Comparison of ENCODE assay signal across 1 cellular context in genomic region chr19:36489139-36489919, GRCh38.
A peak's percentile ranks its signal among the peaks of the same experiment; 100 is the strongest.
TF ChIP-seq lines count a peak whose summit lies in the region.

Gene ZNF566 (minus strand): TSS chr19:36489561. CDS start chr19:36476557, 13,004 bp downstream.

TF ChIP-seq in HepG2, 621 proteins besides CTCF, POLR2A, EP300 and RAD21 (continued from another document and continues in another):
- TF ChIP-seq SOX5 (CRISPR knock-in tag; IDR thresholded peaks at IDR 0.05; ENCODE audit: borderline replicate concordance) (0 out of 2 replicates have a peak, but pooled peaks have one; percentile 12), ZBTB14 (CRISPR knock-in tag; IDR thresholded peaks at IDR 0.05) (no peak), IRX3 (CRISPR knock-in tag; IDR thresholded peaks at IDR 0.05; ENCODE audit: borderline replicate concordance, low read depth) (no peak), DMTF1 (CRISPR knock-in tag; IDR thresholded peaks at IDR 0.05) (no peak), RCOR2 (CRISPR knock-in tag; IDR thresholded peaks at IDR 0.05) (no peak), ZNF484 (CRISPR knock-in tag; IDR thresholded peaks at IDR 0.05; ENCODE audit: borderline replicate concordance, low read depth) (no peak), ZNF318 (CRISPR knock-in tag; IDR thresholded peaks at IDR 0.05) (peak; percentile 86), ZNF121 (CRISPR knock-in tag; IDR thresholded peaks at IDR 0.05) (no peak), CEBPB (IDR thresholded peaks at IDR 0.05; ENCODE audit: borderline replicate concordance, low read depth, low read length) (peak; percentile 39; the same call in 1 of the 2 replicates), ZNF782 (CRISPR knock-in tag; IDR thresholded peaks at IDR 0.05; ENCODE audit: borderline replicate concordance) (no peak), TFDP2 (CRISPR knock-in tag; IDR thresholded peaks at IDR 0.05) (peak; percentile 88), SNAI1 (CRISPR knock-in tag; IDR thresholded peaks at IDR 0.05; ENCODE audit: borderline replicate concordance) (no peak), RARG (CRISPR knock-in tag; IDR thresholded peaks at IDR 0.05; ENCODE audit: low read depth) (no peak), ZNF292 (CRISPR knock-in tag; IDR thresholded peaks at IDR 0.05; ENCODE audit: borderline replicate concordance, low read depth) (peak; percentile 97), ZFP1 (CRISPR knock-in tag; IDR thresholded peaks at IDR 0.05) (0 out of 2 replicates have a peak, but pooled peaks have one; percentile 14), TCF12 (IDR thresholded peaks at IDR 0.05) (no peak), TCF12 (CRISPR knock-in tag; IDR thresholded peaks at IDR 0.05) (no peak), RFX5 (IDR thresholded peaks at IDR 0.05; ENCODE audit: low read depth, low read length) (no peak), ZNF326 (CRISPR knock-in tag; IDR thresholded peaks at IDR 0.05; ENCODE audit: borderline replicate concordance) (no peak), TEF (CRISPR knock-in tag; IDR thresholded peaks at IDR 0.05) (no peak), ADNP (CRISPR knock-in tag; IDR thresholded peaks at IDR 0.05) (no peak), TOE1 (CRISPR knock-in tag; IDR thresholded peaks at IDR 0.05) (no peak), MXD4 (CRISPR knock-in tag; IDR thresholded peaks at IDR 0.05) (peak; percentile 83; the same call in 1 of the 2 replicates), TOPORS (CRISPR knock-in tag; IDR thresholded peaks at IDR 0.05) (no peak), PRDM10 (CRISPR knock-in tag; IDR thresholded peaks at IDR 0.05; ENCODE audit: low read depth) (peak; percentile 78), ZNF776 (CRISPR knock-in tag; IDR thresholded peaks at IDR 0.05) (no peak), HMGA1 (CRISPR knock-in tag; conservative IDR thresholded peaks at IDR 0.05) (no peak), ETV5 (CRISPR knock-in tag; IDR thresholded peaks at IDR 0.05; ENCODE audit: borderline replicate concordance) (no peak; the same call in 1 of the 2 replicates), ZNF83 (CRISPR knock-in tag; IDR thresholded peaks at IDR 0.05; ENCODE audit: borderline replicate concordance) (0 out of 2 replicates have a peak, but pooled peaks have one; percentile 83), ZNF33A (CRISPR knock-in tag; IDR thresholded peaks at IDR 0.05; ENCODE audit: borderline replicate concordance) (no peak), ZNF841 (CRISPR knock-in tag; IDR thresholded peaks at IDR 0.05; ENCODE audit: borderline replicate concordance) (no peak; the same call in 1 of the 2 replicates), EHMT2 (IDR thresholded peaks at IDR 0.05; ENCODE audit: borderline replicate concordance, low read depth, low read length) (no peak), E2F2 (CRISPR knock-in tag; IDR thresholded peaks at IDR 0.05; ENCODE audit: borderline replicate concordance) (no peak), ZNF34 (CRISPR knock-in tag; IDR thresholded peaks at IDR 0.05; ENCODE audit: borderline replicate concordance) (peak; percentile 92), ZNF567 (CRISPR knock-in tag; IDR thresholded peaks at IDR 0.05; ENCODE audit: borderline replicate concordance) (peak; percentile 68), HNF1B (CRISPR knock-in tag; IDR thresholded peaks at IDR 0.05) (no peak), TCF7 (IDR thresholded peaks at IDR 0.05; ENCODE audit: low read depth) (no peak)
